ENCODE assay signal across 8 cellular contexts in genomic region chr10:72048450-72049124, GRCh38. TPM values are rescaled to one million over a fixed set of nuclear protein-coding genes. Genes with fewer than 3 reads are reported as not detected.
DNase-seq lines count a peak whose midpoint lies in the region; ATAC-seq and TF ChIP-seq lines count a peak whose summit lies in the region.

No MANE protein-coding gene starts in this region.

- ATAC-seq in GM21619 (IDR thresholded peaks at IDR 0.05; ENCODE audit: unreplicated experiment): peak; percentile 66

- H3K36me3 ChIP-seq in suprapubic skin: no peaks in the 10 kb centered on the region

- no peak for TF ChIP-seq POLR2A in suprapubic skin (IDR thresholded peaks at IDR 0.05)

- in situ Hi-C loops in SK-MEL-5 (cut with HindIII; ENCODE audit: low pct_unique_long_range_greater_than_20kb, low sequenced_read_pairs): no loop called here

- DNase-seq in CD1c-positive myeloid dendritic cell (ENCODE audit: extremely low spot score) (peak; percentile 92), NCI-H1092 (lab: John Stamatoyannopoulos, UW) (peak; percentile 89), SK-MEL-5 (ENCODE audit: low read depth, low spot score) (peak; percentile 92), foreskin melanocyte (peak; percentile 82), occipital lobe (lab: John Stamatoyannopoulos, UW) (peak; percentile 84), suprapubic skin (ENCODE audit: low spot score in 2 of 2) (peak; percentile 93 to 95)
- DNase-seq in activated gamma-delta T cell treated with anti-CD3 and anti-CD28 coated beads, Interleukin-2, amount 50 U/mL, for 16 hours (ENCODE audit: low read depth): peak; percentile 88

- no peak for TF ChIP-seq EP300 in suprapubic skin (IDR thresholded peaks at IDR 0.05)

- peaks cover 21% of the 10 kb centered on the region for H3K4me1 ChIP-seq in suprapubic skin

- TF ChIP-seq CTCF in suprapubic skin (IDR thresholded peaks at IDR 0.05): peak; percentile 99

- no peak overlapping the region for H3K4me3 ChIP-seq in suprapubic skin

- no peaks in the 10 kb centered on the region for H3K9me3 ChIP-seq in suprapubic skin

- no peaks in the 10 kb centered on the region for H3K27me3 ChIP-seq in suprapubic skin

- 32% methylated on average over 11 of the region's 12 CpGs for WGBS in suprapubic skin

- no peak overlapping the region for H3K27ac ChIP-seq in suprapubic skin

RNA-seq across cellular contexts. Expression of gene SPOCK2, which starts 39.8 kb away (rescaled TPM):
- total RNA-seq in SK-MEL-5 (2014; rRNA removed; shearing (Covaris generic)): 0.05 and 0.24 TPM in 2 replicates
- 0.04 and 0.25 TPM in 2 replicates for polyA plus RNA-seq in SK-MEL-5 (2015; cell fraction: cytosol; rRNA removed)
- 1.8 and 4.3 TPM in 2 replicates for polyA plus RNA-seq in SK-MEL-5 (2015; cell fraction: nucleus; rRNA removed)
- total RNA-seq in occipital lobe: 25.1 TPM
- 1 to 10 TPM; 1.5 to 3.7 (median 1.8) TPM for total RNA-seq in suprapubic skin
